Comparison of ENCODE assay signal across 2 cellular contexts in the genomic region with DNA sequence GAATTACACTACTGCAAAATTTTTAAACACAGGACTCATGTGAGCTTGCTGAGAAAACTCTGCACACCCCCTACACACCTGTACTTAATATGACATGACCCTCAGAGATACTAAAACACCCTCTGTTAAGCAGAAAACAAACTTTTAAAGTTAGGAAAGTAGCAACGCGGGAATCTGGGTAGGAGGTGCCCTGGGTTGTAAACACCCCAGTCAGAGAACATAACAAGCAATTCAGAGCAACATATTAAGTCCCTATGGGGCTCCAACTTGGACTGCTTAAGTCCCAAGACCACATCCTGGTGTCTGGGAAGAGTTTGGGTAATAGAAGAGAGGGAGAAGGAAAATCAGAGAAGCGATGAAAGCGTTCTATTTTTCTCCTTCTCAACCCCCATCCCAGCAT.
TF ChIP-seq lines count a peak whose summit lies in the region.

No MANE protein-coding gene starts in this region.

TF ChIP-seq in SK-N-SH, 30 proteins besides CTCF, POLR2A, EP300 and RAD21 (continued from another document):
- TF ChIP-seq REST (IDR thresholded peaks at IDR 0.05; ENCODE audit: low read depth, low read length) (no peak), ZBTB33 (IDR thresholded peaks at IDR 0.05; ENCODE audit: borderline replicate concordance, low read depth) (no peak), TEAD4 (IDR thresholded peaks at IDR 0.05; ENCODE audit: borderline replicate concordance, insufficient read depth) (no peak), FOSL2 (IDR thresholded peaks at IDR 0.05; ENCODE audit: borderline replicate concordance, low read depth) (no peak), RXRA (IDR thresholded peaks at IDR 0.05; ENCODE audit: borderline replicate concordance, low read depth) (no peak), TCF12 (IDR thresholded peaks at IDR 0.05) (no peak), MAX (IDR thresholded peaks at IDR 0.05; ENCODE audit: low read depth) (no peak), SIN3A (IDR thresholded peaks at IDR 0.05; ENCODE audit: borderline replicate concordance, low read depth, low read length) (no peak), JUND (IDR thresholded peaks at IDR 0.05) (no peak), SMC3 (IDR thresholded peaks at IDR 0.05; ENCODE audit: low read depth, low read length) (no peak), NFIC (IDR thresholded peaks at IDR 0.05; ENCODE audit: borderline replicate concordance) (no peak), YY1 (IDR thresholded peaks at IDR 0.05; ENCODE audit: low read depth) (no peak), FOXJ3 (CRISPR knock-in tag; IDR thresholded peaks at IDR 0.05) (no peak), RFX5 (IDR thresholded peaks at IDR 0.05; ENCODE audit: low read length) (no peak), TAF1 (IDR thresholded peaks at IDR 0.05; ENCODE audit: borderline replicate concordance, low read depth, low read length) (no peak)
- TF ChIP-seq, protein P1, sequence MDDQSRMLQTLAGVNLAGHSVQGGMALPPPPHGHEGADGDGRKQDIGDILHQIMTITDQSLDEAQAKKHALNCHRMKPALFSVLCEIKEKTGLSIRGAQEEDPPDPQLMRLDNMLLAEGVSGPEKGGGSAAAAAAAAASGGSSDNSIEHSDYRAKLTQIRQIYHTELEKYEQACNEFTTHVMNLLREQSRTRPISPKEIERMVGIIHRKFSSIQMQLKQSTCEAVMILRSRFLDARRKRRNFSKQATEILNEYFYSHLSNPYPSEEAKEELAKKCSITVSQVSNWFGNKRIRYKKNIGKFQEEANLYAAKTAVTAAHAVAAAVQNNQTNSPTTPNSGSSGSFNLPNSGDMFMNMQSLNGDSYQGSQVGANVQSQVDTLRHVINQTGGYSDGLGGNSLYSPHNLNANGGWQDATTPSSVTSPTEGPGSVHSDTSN (IDR thresholded peaks at IDR 0.05), result no peak
TF ChIP-seq in SK-N-SH: peak in this region for 0.

TF ChIP-seq in SK-N-SH treated with all-trans-retinoic acid at 6 μM for 48 hours, 23 proteins besides CTCF, POLR2A, EP300 and RAD21 (continued from another document):
- no peak for TF ChIP-seq TSHZ2 (CRISPR knock-in tag; IDR thresholded peaks at IDR 0.05)
- no peak for TF ChIP-seq ZFP3 (CRISPR knock-in tag; IDR thresholded peaks at IDR 0.05)
- no peak for TF ChIP-seq ISL1 (CRISPR knock-in tag; IDR thresholded peaks at IDR 0.05)
- TF ChIP-seq SNAI2 (CRISPR knock-in tag; IDR thresholded peaks at IDR 0.05), result no peak
- TF ChIP-seq ESRRG (CRISPR knock-in tag; IDR thresholded peaks at IDR 0.05), result no peak
- no peak for TF ChIP-seq ARNTL (CRISPR knock-in tag; IDR thresholded peaks at IDR 0.05; ENCODE audit: borderline replicate concordance, low read depth)
- TF ChIP-seq ZFP30 (CRISPR knock-in tag; IDR thresholded peaks at IDR 0.05), result no peak
- no peak for TF ChIP-seq POU6F1 (CRISPR knock-in tag; IDR thresholded peaks at IDR 0.05; ENCODE audit: borderline replicate concordance, low read depth)
- no peak for TF ChIP-seq ZNF565 (CRISPR knock-in tag; conservative IDR thresholded peaks at IDR 0.05; ENCODE audit: low read depth)
- TF ChIP-seq ZNF70 (CRISPR knock-in tag; IDR thresholded peaks at IDR 0.05), result no peak
- TF ChIP-seq, protein P2, sequence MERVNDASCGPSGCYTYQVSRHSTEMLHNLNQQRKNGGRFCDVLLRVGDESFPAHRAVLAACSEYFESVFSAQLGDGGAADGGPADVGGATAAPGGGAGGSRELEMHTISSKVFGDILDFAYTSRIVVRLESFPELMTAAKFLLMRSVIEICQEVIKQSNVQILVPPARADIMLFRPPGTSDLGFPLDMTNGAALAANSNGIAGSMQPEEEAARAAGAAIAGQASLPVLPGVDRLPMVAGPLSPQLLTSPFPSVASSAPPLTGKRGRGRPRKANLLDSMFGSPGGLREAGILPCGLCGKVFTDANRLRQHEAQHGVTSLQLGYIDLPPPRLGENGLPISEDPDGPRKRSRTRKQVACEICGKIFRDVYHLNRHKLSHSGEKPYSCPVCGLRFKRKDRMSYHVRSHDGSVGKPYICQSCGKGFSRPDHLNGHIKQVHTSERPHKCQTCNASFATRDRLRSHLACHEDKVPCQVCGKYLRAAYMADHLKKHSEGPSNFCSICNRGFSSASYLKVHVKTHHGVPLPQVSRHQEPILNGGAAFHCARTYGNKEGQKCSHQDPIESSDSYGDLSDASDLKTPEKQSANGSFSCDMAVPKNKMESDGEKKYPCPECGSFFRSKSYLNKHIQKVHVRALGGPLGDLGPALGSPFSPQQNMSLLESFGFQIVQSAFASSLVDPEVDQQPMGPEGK (CRISPR knock-in tag; IDR thresholded peaks at IDR 0.05; ENCODE audit: borderline replicate concordance), result no peak
TF ChIP-seq in SK-N-SH treated with all-trans-retinoic acid at 6 μM for 48 hours: peak in this region for 0.
